ENCODE assay signal across 8 cellular contexts in genomic region chr19:34964598-34964997, GRCh38. TPM values are rescaled to one million over a fixed set of nuclear protein-coding genes. Genes with fewer than 3 reads are reported as not detected.
A peak's percentile ranks its signal among the peaks of the same experiment; 100 is the strongest.
DNase-seq lines count a peak whose midpoint lies in the region; ATAC-seq and TF ChIP-seq lines count a peak whose summit lies in the region.

No MANE protein-coding gene starts in this region.

- H3K9me3 Mint-ChIP-seq in naive thymus-derived CD4-positive, alpha-beta T cell, result peaks cover 8 to 77% (median 55%) of the 10 kb centered on the region in 11 donors

- H3K36me3 ChIP-seq in H7 (replicated peaks; ENCODE audit: control insufficient read depth, insufficient read depth, low read length) (peaks cover 5% of the 10 kb centered on the region), ascending aorta (peaks cover 5 to 15% of the 10 kb centered on the region in 2 donors), gastrocnemius medialis (peaks cover 0 to 16% of the 10 kb centered on the region in 2 donors)
- H3K36me3 ChIP-seq in naive thymus-derived CD4-positive, alpha-beta T cell (ENCODE audit: control insufficient read depth in 2 of 3, insufficient read depth in 3 of 3, low read length in 3 of 3), result peaks cover 13 to 35% (median 13%) of the 10 kb centered on the region in 3 experiments

- H3K27ac ChIP-seq in ascending aorta (no peak overlapping the region), gastrocnemius medialis (no peak overlapping the region)
- H3K27ac ChIP-seq in naive thymus-derived CD4-positive, alpha-beta T cell (ENCODE audit: low read depth, low read length), result peak overlapping the region; percentile 80

- intact Hi-C loops in ascending aorta (cut with DNase I), result no loop called here
- intact Hi-C loops in naive thymus-derived CD4-positive, alpha-beta T cell (cut with micrococcal nuclease), result loop anchor here (5.0 kb wide), 2 partner anchors 37 to 287 kb away; partner anchors contain the start of genes SCGB2B2 (in 1 of the 2), ZNF30 (in 1 of the 2) and ZNF302 (in 1 of the 2)
- intact Hi-C loops in gastrocnemius medialis (cut with DNase I; ENCODE audit: low total_unique reads), result loop anchor here (5.0 kb wide), 1 partner anchor 37 kb away; the partner anchor contains the start of gene ZNF30

- peak overlapping the region; percentile 65 to 98 (median 78) for H3K4me3 Mint-ChIP-seq in naive thymus-derived CD4-positive, alpha-beta T cell

- H3K27me3 Mint-ChIP-seq in naive thymus-derived CD4-positive, alpha-beta T cell, result peaks cover 0 to 3% (median 0%) of the 10 kb centered on the region in 5 donors

- CTCF ChIA-PET in AG04449 (lab: Yijun Ruan, JAX), result interaction anchor here (5.7 kb wide), 1 partner anchor 8 kb away, joined by 35 read pairs; no protein-coding TSS in a partner anchor
- CTCF ChIA-PET in naive thymus-derived CD4-positive, alpha-beta T cell (lab: Charles Lee), result no interaction called here

- H3K9me3 ChIP-seq in ascending aorta (peaks cover 0 to 14% of the 10 kb centered on the region in 2 donors), gastrocnemius medialis (peaks cover 0 to 10% (median 4%) of the 10 kb centered on the region in 3 donors)
- peaks cover 18 to 45% (median 30%) of the 10 kb centered on the region in 3 experiments for H3K9me3 ChIP-seq in naive thymus-derived CD4-positive, alpha-beta T cell (ENCODE audit: control insufficient read depth in 2 of 3, low read length in 3 of 3)

- no peak for TF ChIP-seq POLR2A in gastrocnemius medialis (IDR thresholded peaks at IDR 0.05)

- no peak for TF ChIP-seq CTCF in AG04449 (IDR thresholded peaks at IDR 0.05; ENCODE audit: insufficient read depth, low read length, missing control alignments)
- no peak for TF ChIP-seq CTCF in ascending aorta (IDR thresholded peaks at IDR 0.05)
- TF ChIP-seq CTCF in gastrocnemius medialis (IDR thresholded peaks at IDR 0.05 in 4 of 5, conservative IDR thresholded peaks at IDR 0.05 in 1 of 5), result no peak

- in situ Hi-C loops in gastrocnemius medialis (cut with MboI; ENCODE audit: low sequenced_read_pairs in 4 of 4), result no loop called here

- no peaks in the 10 kb centered on the region; the same call in none of the 2 replicates for H3K27me3 ChIP-seq in H7 (ENCODE audit: control insufficient read depth, insufficient read depth, low read length)
- H3K27me3 ChIP-seq in ascending aorta, result no peaks in the 10 kb centered on the region
- H3K27me3 ChIP-seq in naive thymus-derived CD4-positive, alpha-beta T cell (ENCODE audit: control insufficient read depth in 2 of 2, insufficient read depth in 2 of 2, low read length in 2 of 2), result no peaks in the 10 kb centered on the region
- H3K27me3 ChIP-seq in gastrocnemius medialis, result no peaks in the 10 kb centered on the region

- ATAC-seq in naive thymus-derived CD4-positive, alpha-beta T cell, result no peak
- ATAC-seq in gastrocnemius medialis, result no peak

- POLR2A ChIA-PET in AG04449 (lab: Yijun Ruan, JAX), result no interaction called here
- POLR2A ChIA-PET in naive thymus-derived CD4-positive, alpha-beta T cell (lab: Charles Lee), result interaction anchor here (1.1 to 5.5 kb wide), 3 partner anchors 50 to 287 kb away, joined by 3 to 35 read pairs (median 4); partner anchors contain the start of gene ZNF302

- H3K4me1 Mint-ChIP-seq in naive thymus-derived CD4-positive, alpha-beta T cell, result peaks cover 21 to 42% (median 26%) of the 10 kb centered on the region in 7 donors

- H3K36me3 Mint-ChIP-seq in naive thymus-derived CD4-positive, alpha-beta T cell, result peaks cover 33 to 48% (median 41%) of the 10 kb centered on the region in 5 donors

- DNase-seq in AG04449 (ENCODE audit: low read depth, low spot score), result no peak
- DNase-seq in H7, result no peak
- DNase-seq in ascending aorta (ENCODE audit: low spot score in 2 of 2), result no peak
- DNase-seq in naive thymus-derived CD4-positive, alpha-beta T cell, result no peak
- no peak for DNase-seq in NCI-H526 (lab: John Stamatoyannopoulos, UW)
- DNase-seq in retina, result no peak
- no peak for DNase-seq in gastrocnemius medialis
- DNase-seq in COLO829 (ENCODE audit: low spot score), result no peak

- H3K27ac Mint-ChIP-seq in naive thymus-derived CD4-positive, alpha-beta T cell, result peak overlapping the region in 6 of 9 donors; percentile 8 to 79 (median 62)

- H3K4me3 ChIP-seq in AG04449 (ENCODE audit: low read depth, low read length) (peak overlapping the region; percentile 75; the same call in 1 of the 2 replicates), H7 (ENCODE audit: insufficient read depth, low read depth, low read length) (peak overlapping the region; percentile 93; the same call in 1 of the 2 replicates), ascending aorta (peak overlapping the region; percentile 82 to 94), gastrocnemius medialis (peak overlapping the region in 2 of 4 donors; percentile 85 to 88)
- H3K4me3 ChIP-seq in naive thymus-derived CD4-positive, alpha-beta T cell (ENCODE audit: low read length), result no peak overlapping the region

- H3K4me1 ChIP-seq in ascending aorta, result peaks cover 4 to 9% of the 10 kb centered on the region in 2 donors
- H3K4me1 ChIP-seq in naive thymus-derived CD4-positive, alpha-beta T cell (ENCODE audit: control insufficient read depth in 2 of 2, insufficient read depth in 2 of 2, low read length in 2 of 2), result peaks cover 14 to 17% of the 10 kb centered on the region in 2 donors
- H3K4me1 ChIP-seq in gastrocnemius medialis, result peaks cover 15 to 18% of the 10 kb centered on the region in 2 donors

RNA-seq across cellular contexts. Expression of gene ZNF792, which starts 0.6 kb away (rescaled TPM):
- total RNA-seq in H7 (2014; rRNA removed; shearing (Covaris generic)), result 16.7 and 18.0 TPM in 2 replicates
- 10.4 TPM for total RNA-seq in ascending aorta
- total RNA-seq in naive thymus-derived CD4-positive, alpha-beta T cell, result 10 to 100 TPM; 11.0 to 33.9 (median 14.7) TPM
- polyA plus RNA-seq in naive thymus-derived CD4-positive, alpha-beta T cell, result 10 to 100 TPM; 18.3 to 23.5 TPM
- 1 to 10 TPM; 1.7 to 3.5 (median 2.7) TPM for total RNA-seq in gastrocnemius medialis

RNA-seq across cellular contexts. Expression of gene GRAMD1A, which starts 35.5 kb away (rescaled TPM):
- total RNA-seq in H7 (2014; rRNA removed; shearing (Covaris generic)), result 110 and 138 TPM in 2 replicates
- total RNA-seq in ascending aorta (103 TPM), gastrocnemius medialis (10 to 100 TPM; 38.8 to 45.1 (median 43.7) TPM)
- 100 to 1,000 TPM in 4 of 5 experiments, 10 to 100 TPM in 1; 90.1 to 286 (median 253) TPM for total RNA-seq in naive thymus-derived CD4-positive, alpha-beta T cell
- 10 to 100 TPM; 33.6 to 74.9 TPM for polyA plus RNA-seq in naive thymus-derived CD4-positive, alpha-beta T cell

RNA-seq across cellular contexts. Expression of gene ZNF30, which starts 37.9 kb away (rescaled TPM):
- 6.3 and 8.9 TPM in 2 replicates for total RNA-seq in H7 (2014; rRNA removed; shearing (Covaris generic))
- 11.8 TPM for total RNA-seq in ascending aorta
- 10 to 100 TPM in 1 of 5 experiments, 1 to 10 TPM in 4; 2.0 to 13.1 (median 3.5) TPM for total RNA-seq in naive thymus-derived CD4-positive, alpha-beta T cell
- polyA plus RNA-seq in naive thymus-derived CD4-positive, alpha-beta T cell, result 10 to 100 TPM; 10.2 to 13.0 TPM
- total RNA-seq in gastrocnemius medialis, result 1 to 10 TPM in 2 of 4 donors, under 1 TPM in 2; 0.66 to 2.3 (median 0.92) TPM
